ENCODE assay signal across 9 cellular contexts in the genomic region with DNA sequence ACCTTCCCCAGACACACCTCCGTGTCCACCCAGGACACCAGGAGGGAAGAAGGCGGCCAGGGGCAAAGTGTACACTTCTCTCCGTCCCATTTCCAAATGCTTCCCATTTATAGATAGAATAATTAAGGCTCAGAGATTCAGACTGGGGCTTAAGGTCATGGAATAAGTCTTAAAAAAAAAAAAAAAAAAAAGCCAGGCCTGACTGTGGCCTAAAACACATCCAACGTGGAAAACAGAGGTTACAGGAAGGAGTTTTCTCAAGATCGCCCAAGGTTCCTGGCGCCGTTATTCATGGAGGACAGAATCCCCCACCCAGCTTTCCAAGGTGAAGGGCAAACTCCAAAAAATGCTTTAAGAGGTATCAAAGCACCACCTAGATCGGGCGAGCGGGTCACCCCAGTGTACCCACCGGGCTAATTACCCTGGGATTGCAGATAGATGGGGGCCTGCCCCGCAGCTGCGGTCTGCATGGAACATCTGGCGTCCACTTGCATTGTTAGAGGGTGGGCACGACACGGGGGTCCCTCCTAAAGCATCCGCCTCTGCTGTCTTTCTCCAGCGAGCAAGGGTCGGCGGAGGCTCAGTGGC. TPM values are rescaled to one million over a fixed set of nuclear protein-coding genes. Genes with fewer than 3 reads are reported as not detected.
DNase-seq lines count a peak whose midpoint lies in the region; ATAC-seq, FAIRE-seq and TF ChIP-seq lines count a peak whose summit lies in the region.
"Had no signal": no experiment of that assay in that cellular context is flagged by ENCODE, and none has a peak within 500 bp of the region (broad histone marks: within the 10 kb centered on the region; RNA-seq: fewer than 3 reads in every experiment).

No MANE protein-coding gene starts in this region.

- no peak for FAIRE-seq in kidney (lab: Jason Lieb, UNC)

- intact Hi-C loops in kidney (cut with DNase I), result no loop called here

- H3K9me3 ChIP-seq in kidney (ENCODE audit: control insufficient read depth in 1 of 2, low read length in 2 of 2) (no peaks in the 10 kb centered on the region), subcutaneous abdominal adipose tissue (ENCODE audit: control insufficient read depth in 5 of 5, low read length in 5 of 5) (no peaks in the 10 kb centered on the region)

- ATAC-seq in activated naive CD8-positive, alpha-beta T cell treated with anti-CD3 and anti-CD28 coated beads, Interleukin-2, amount 10 ng/mL, durations not matched to agents 7 days and 5 days (ENCODE audit: low read depth), result no peak
- ATAC-seq in HG03432 (IDR thresholded peaks at IDR 0.05; ENCODE audit: unreplicated experiment), result no peak

- H3K4me1 Mint-ChIP-seq in T-helper 1 cell treated with Interleukin-12 subunit alpha and Interleukin-12 subunit beta and Interleukin-4 antibody, amounts not matched to agents 30 μg/mL and 1 μg/mL, for 36 hours (ENCODE audit: low read depth), result peaks cover 41% of the 10 kb centered on the region
- H3K4me1 Mint-ChIP-seq in activated naive CD8-positive, alpha-beta T cell treated with anti-CD3 and anti-CD28 coated beads, Interleukin-2, amount 10 ng/mL, durations not matched to agents 7 days and 5 days, result peaks cover 37% of the 10 kb centered on the region

- peak overlapping the region; percentile 93 for H3K4me3 Mint-ChIP-seq in T-helper 1 cell treated with Interleukin-12 subunit alpha and Interleukin-12 subunit beta and Interleukin-4 antibody, amounts not matched to agents 30 μg/mL and 1 μg/mL, for 36 hours
- peak overlapping the region; percentile 95 for H3K4me3 Mint-ChIP-seq in activated naive CD8-positive, alpha-beta T cell treated with anti-CD3 and anti-CD28 coated beads, Interleukin-2, amount 10 ng/mL, durations not matched to agents 7 days and 5 days

- no peaks in the 10 kb centered on the region for H3K27me3 ChIP-seq in subcutaneous abdominal adipose tissue (ENCODE audit: control insufficient read depth in 5 of 5, insufficient read depth in 4 of 5, low read length in 5 of 5)

- TF ChIP-seq CTCF in kidney (IDR thresholded peaks at IDR 0.05; ENCODE audit: borderline replicate concordance, extremely low read depth, insufficient read depth), result no peak

- H3K27ac ChIP-seq in kidney (ENCODE audit: low read depth in 2 of 2, low read length in 2 of 2), result peak overlapping the region; percentile 94 to 97
- H3K27ac ChIP-seq in subcutaneous abdominal adipose tissue (ENCODE audit: low read depth, low read length), result peak overlapping the region; percentile 100

- peak overlapping the region; percentile 75 to 80 for H3K4me3 ChIP-seq in kidney (ENCODE audit: low read length in 2 of 2)
- peak overlapping the region; percentile 73 to 100 (median 98) for H3K4me3 ChIP-seq in subcutaneous abdominal adipose tissue (ENCODE audit: low read depth in 1 of 5, low read length in 5 of 5)

- H3K36me3 ChIP-seq in kidney (ENCODE audit: control insufficient read depth in 1 of 2, insufficient read depth in 2 of 2, low read length in 2 of 2) (peaks cover 2 to 3% of the 10 kb centered on the region in 2 donors), subcutaneous abdominal adipose tissue (ENCODE audit: control insufficient read depth in 5 of 5, insufficient read depth in 5 of 5, low read length in 5 of 5) (peaks cover 0 to 43% (median 16%) of the 10 kb centered on the region in 5 donors)

- POLR2A ChIA-PET in activated naive CD8-positive, alpha-beta T cell treated with anti-CD3 and anti-CD28 coated beads, Interleukin-2, amount 10 ng/mL, durations not matched to agents 7 days and 5 days (lab: Charles Lee), result interaction anchor here (0.7 to 3.7 kb wide), 8 partner anchors 21 to 541 kb away, joined by 3 to 33 read pairs (median 6); a partner anchor contains a TSS

- DNase-seq in T-helper 1 cell, result no peak
- no peak for DNase-seq in activated naive CD8-positive, alpha-beta T cell treated with anti-CD3 and anti-CD28 coated beads, Interleukin-2, amount 10 ng/mL, durations not matched to agents 7 days and 5 days
- no peak for DNase-seq in kidney
- no peak for DNase-seq in mesenteric fat pad (ENCODE audit: low spot score)
- DNase-seq in MV-4-11 (lab: John Stamatoyannopoulos, UW), result no peak
- DNase-seq: activated CD4-positive, alpha-beta T cell treated with anti-CD3 and anti-CD28 coated beads for 1 hour had no signal

- H3K4me1 ChIP-seq in kidney (ENCODE audit: control insufficient read depth in 1 of 2, insufficient read depth in 1 of 2, low read depth in 1 of 2, low read length in 2 of 2) (peaks cover 5 to 39% of the 10 kb centered on the region in 2 donors), subcutaneous abdominal adipose tissue (ENCODE audit: control insufficient read depth in 5 of 5, insufficient read depth in 5 of 5, low read length in 5 of 5) (peaks cover 5 to 73% (median 65%) of the 10 kb centered on the region in 5 donors)

- H3K9ac ChIP-seq in kidney (ENCODE audit: low read length in 2 of 2), result peak overlapping the region; percentile 52 to 96
- H3K9ac ChIP-seq in subcutaneous abdominal adipose tissue (ENCODE audit: low read length in 5 of 5), result peak overlapping the region; percentile 75 to 100 (median 95)

- H3K27me3 Mint-ChIP-seq in T-helper 1 cell treated with Interleukin-12 subunit alpha and Interleukin-12 subunit beta and Interleukin-4 antibody, amounts not matched to agents 30 μg/mL and 1 μg/mL, for 36 hours (ENCODE audit: low read depth), result no peaks in the 10 kb centered on the region
- H3K27me3 Mint-ChIP-seq in activated naive CD8-positive, alpha-beta T cell treated with anti-CD3 and anti-CD28 coated beads, Interleukin-2, amount 10 ng/mL, durations not matched to agents 7 days and 5 days, result no peaks in the 10 kb centered on the region

- H3K36me3 Mint-ChIP-seq in T-helper 1 cell treated with Interleukin-12 subunit alpha and Interleukin-12 subunit beta and Interleukin-4 antibody, amounts not matched to agents 30 μg/mL and 1 μg/mL, for 36 hours (ENCODE audit: low read depth), result peaks cover 16% of the 10 kb centered on the region
- H3K36me3 Mint-ChIP-seq in activated naive CD8-positive, alpha-beta T cell treated with anti-CD3 and anti-CD28 coated beads, Interleukin-2, amount 10 ng/mL, durations not matched to agents 7 days and 5 days, result peaks cover 17% of the 10 kb centered on the region

- H3K9me3 Mint-ChIP-seq in T-helper 1 cell treated with Interleukin-12 subunit alpha and Interleukin-12 subunit beta and Interleukin-4 antibody, amounts not matched to agents 30 μg/mL and 1 μg/mL, for 36 hours, result no peaks in the 10 kb centered on the region
- no peaks in the 10 kb centered on the region for H3K9me3 Mint-ChIP-seq in activated naive CD8-positive, alpha-beta T cell treated with anti-CD3 and anti-CD28 coated beads, Interleukin-2, amount 10 ng/mL, durations not matched to agents 7 days and 5 days

- peak overlapping the region; percentile 92 for H3K27ac Mint-ChIP-seq in T-helper 1 cell treated with Interleukin-12 subunit alpha and Interleukin-12 subunit beta and Interleukin-4 antibody, amounts not matched to agents 30 μg/mL and 1 μg/mL, for 36 hours
- peak overlapping the region; percentile 96 for H3K27ac Mint-ChIP-seq in activated naive CD8-positive, alpha-beta T cell treated with anti-CD3 and anti-CD28 coated beads, Interleukin-2, amount 10 ng/mL, durations not matched to agents 7 days and 5 days

RNA-seq across cellular contexts. Expression of a gene that starts 36.1 kb away (rescaled TPM):
- total RNA-seq in activated naive CD8-positive, alpha-beta T cell treated with anti-CD3 and anti-CD28 coated beads, Interleukin-2, amount 10 ng/mL, durations not matched to agents 7 days and 5 days, result 1 to 10 TPM in 1 of 2 experiments, not detected in 1; 2.3 TPM
- total RNA-seq in kidney (0.35 TPM), mesenteric fat pad (not detected)
- polyA plus RNA-seq in kidney (ENCODE audit: insufficient read depth, low read depth, low replicate concordance), result not detected

RNA-seq across cellular contexts. Expression of a gene that starts 45.6 kb away (rescaled TPM):
- 1 to 10 TPM; 9.6 to 9.9 TPM for total RNA-seq in activated naive CD8-positive, alpha-beta T cell treated with anti-CD3 and anti-CD28 coated beads, Interleukin-2, amount 10 ng/mL, durations not matched to agents 7 days and 5 days
- 13.7 TPM for total RNA-seq in kidney
- polyA plus RNA-seq in kidney (ENCODE audit: insufficient read depth, low read depth, low replicate concordance), result 1.4 TPM
- 5.2 TPM for total RNA-seq in mesenteric fat pad
